ENCODE assay signal across 17 cellular contexts in the genomic region with DNA sequence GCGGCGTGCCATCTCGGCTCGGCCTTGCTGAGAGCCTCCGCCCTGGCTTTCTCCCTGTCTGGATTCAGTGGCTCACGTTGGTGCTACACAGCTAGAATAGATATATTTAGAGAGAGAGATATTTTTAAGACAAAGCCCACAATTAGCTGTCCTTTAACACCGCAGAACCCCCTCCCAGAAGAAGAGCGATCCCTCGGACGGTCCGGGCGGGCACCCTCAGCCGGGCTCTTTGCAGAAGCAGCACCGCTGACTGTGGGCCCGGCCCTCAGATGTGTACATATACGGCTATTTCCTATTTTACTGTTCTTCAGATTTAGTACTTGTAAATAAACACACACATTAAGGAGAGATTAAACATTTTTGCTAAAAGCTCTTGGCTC.
"Had no signal": no experiment of that assay in that cellular context is flagged by ENCODE, and none has a peak within 500 bp of the region (broad histone marks: within the 10 kb centered on the region; RNA-seq: fewer than 3 reads in every experiment).

No MANE protein-coding gene starts in this region.

- H3K4me3 Mint-ChIP-seq: activated B cell treated with CpG ODN at 0.5 μM for 24 hours; activated naive CD4-positive, alpha-beta T cell treated with anti-CD3 and anti-CD28 coated beads, Interleukin-2, amount 10 ng/mL, durations not matched to agents 7 days and 5 days; naive thymus-derived CD8-positive, alpha-beta T cell; stimulated activated memory B cell treated with anti-CD40 and anti-IgM and Interleukin-4, amounts not matched to agents 10 μg/mL and 1 μg/mL and 100 μg/mL, for 72 hours; T-helper 1 cell treated with Interleukin-12 subunit alpha and Interleukin-12 subunit beta and Interleukin-4 antibody, amounts not matched to agents 30 μg/mL and 1 μg/mL, for 36 hours had no signal

- H3K9me3 ChIP-seq: esophagus muscularis mucosa, upper lobe of left lung had no signal

- H3K27me3 Mint-ChIP-seq: activated naive CD4-positive, alpha-beta T cell treated with anti-CD3 and anti-CD28 coated beads, Interleukin-2, amount 10 ng/mL, durations not matched to agents 7 days and 5 days had no signal

- H3K4me3 ChIP-seq: esophagus muscularis mucosa, skin epidermis, upper lobe of left lung had no signal

- ATAC-seq: left lobe of liver; naive thymus-derived CD8-positive, alpha-beta T cell; SK-N-SH treated with all-trans-retinoic acid at 6 μM for 48 hours; stimulated activated memory B cell treated with anti-CD40 and anti-IgM and Interleukin-4, amounts not matched to agents 10 μg/mL and 1 μg/mL and 100 μg/mL, for 72 hours had no signal

- H3K9me3 Mint-ChIP-seq: activated B cell treated with CpG ODN at 0.5 μM for 24 hours; activated naive CD4-positive, alpha-beta T cell treated with anti-CD3 and anti-CD28 coated beads, Interleukin-2, amount 10 ng/mL, durations not matched to agents 7 days and 5 days; activated T-helper 2 cell treated with anti-CD3 and anti-CD28 coated beads, Interferon-gamma antibody, Interleukin-2, Interleukin-4, amounts not matched to agents 10 μg/mL and 5 μg/mL and 100 μg/mL, durations not matched to agents 14 hours and 24 hours and 36 hours; naive thymus-derived CD8-positive, alpha-beta T cell; stimulated activated memory B cell treated with anti-CD40 and anti-IgM and Interleukin-4, amounts not matched to agents 10 μg/mL and 1 μg/mL and 100 μg/mL, for 72 hours; T-helper 1 cell treated with Interleukin-12 subunit alpha and Interleukin-12 subunit beta and Interleukin-4 antibody, amounts not matched to agents 30 μg/mL and 1 μg/mL, for 36 hours had no signal

- DNase-seq: activated B cell treated with CpG ODN at 0.5 μM for 24 hours; activated CD4-positive, alpha-beta T cell treated with anti-CD3 and anti-CD28 coated beads, Interleukin-2, amount 50 U/mL, for 1 hour; activated naive CD4-positive, alpha-beta T cell treated with anti-CD3 and anti-CD28 coated beads, Interleukin-2, amount 10 ng/mL, durations not matched to agents 7 days and 5 days; activated T-cell treated with anti-CD3 and anti-CD28 coated beads for 4 hours; amniotic stem cell; cerebellar nuclear complex; mammary epithelial cell; substantia nigra had no signal

- H3K36me3 Mint-ChIP-seq: activated naive CD4-positive, alpha-beta T cell treated with anti-CD3 and anti-CD28 coated beads, Interleukin-2, amount 10 ng/mL, durations not matched to agents 7 days and 5 days had no signal

- H3K4me1 Mint-ChIP-seq: activated B cell treated with CpG ODN at 0.5 μM for 24 hours; activated naive CD4-positive, alpha-beta T cell treated with anti-CD3 and anti-CD28 coated beads, Interleukin-2, amount 10 ng/mL, durations not matched to agents 7 days and 5 days; stimulated activated memory B cell treated with anti-CD40 and anti-IgM and Interleukin-4, amounts not matched to agents 10 μg/mL and 1 μg/mL and 100 μg/mL, for 72 hours had no signal

- H3K27ac Mint-ChIP-seq: activated B cell treated with CpG ODN at 0.5 μM for 24 hours; activated naive CD4-positive, alpha-beta T cell treated with anti-CD3 and anti-CD28 coated beads, Interleukin-2, amount 10 ng/mL, durations not matched to agents 7 days and 5 days; activated T-helper 2 cell treated with anti-CD3 and anti-CD28 coated beads, Interferon-gamma antibody, Interleukin-2, Interleukin-4, amounts not matched to agents 10 μg/mL and 5 μg/mL and 100 μg/mL, durations not matched to agents 14 hours and 24 hours and 36 hours; naive thymus-derived CD8-positive, alpha-beta T cell; stimulated activated memory B cell treated with anti-CD40 and anti-IgM and Interleukin-4, amounts not matched to agents 10 μg/mL and 1 μg/mL and 100 μg/mL, for 72 hours; T-helper 1 cell treated with Interleukin-12 subunit alpha and Interleukin-12 subunit beta and Interleukin-4 antibody, amounts not matched to agents 30 μg/mL and 1 μg/mL, for 36 hours had no signal

- H3K27me3 ChIP-seq: esophagus muscularis mucosa, upper lobe of left lung had no signal

- H3K27ac ChIP-seq: esophagus muscularis mucosa had no signal
